38 cellular contexts compared by ENCODE assay signal in genomic region chr6:138318741-138319375, GRCh38. TPM values are rescaled to one million over a fixed set of nuclear protein-coding genes. Genes with fewer than 3 reads are reported as not detected.
"Had no signal": no experiment of that assay in that cellular context is flagged by ENCODE, and none has a peak within 500 bp of the region (broad histone marks: within the 10 kb centered on the region; RNA-seq: fewer than 3 reads in every experiment).

No MANE protein-coding gene starts in this region.

- H3K36me3 Mint-ChIP-seq: activated naive CD4-positive, alpha-beta T cell treated with anti-CD3 and anti-CD28 coated beads, Interleukin-2, amount 10 ng/mL, durations not matched to agents 7 days and 5 days; activated naive CD8-positive, alpha-beta T cell treated with anti-CD3 and anti-CD28 coated beads, Interleukin-2, amount 10 ng/mL, durations not matched to agents 7 days and 5 days had no signal

- H3K4me3 Mint-ChIP-seq: activated CD4-positive, alpha-beta memory T cell treated with anti-CD3 and anti-CD28 coated beads, Interleukin-2, amount 10 ng/mL, durations not matched to agents 7 days and 5 days; activated CD4-positive, alpha-beta T cell treated with anti-CD3 and anti-CD28 coated beads for 36 hours; activated CD4-positive, alpha-beta T cell treated with anti-CD3 and anti-CD28 coated beads, Interleukin-2, amount 10 ng/mL, durations not matched to agents 24 days and 14 days; activated naive CD4-positive, alpha-beta T cell treated with anti-CD3 and anti-CD28 coated beads, Interleukin-2, amount 10 ng/mL, durations not matched to agents 7 days and 5 days; activated naive CD8-positive, alpha-beta T cell treated with anti-CD3 and anti-CD28 coated beads, Interleukin-2, amount 10 ng/mL, durations not matched to agents 7 days and 5 days; activated T-cell treated with anti-CD3 and anti-CD28 coated beads, Interleukin-2, amount 50 U/mL, for 24 hours; activated T-cell treated with anti-CD3 and anti-CD28 coated beads, Interleukin-2, amount 50 U/mL, for 72 hours; brain; central memory CD8-positive, alpha-beta T cell; dendritic cell treated with granulocyte-macrophage colony-stimulating factor and Interleukin-4, amounts not matched to agents 40 ng/mL and 50 ng/mL, for 4 days; endodermal cell; T-helper 17 cell; T-helper 2 cell treated with Interferon-gamma antibody and Interleukin-4, amounts not matched to agents 5 μg/mL and 100 μg/mL, for 36 hours had no signal

- H3K4me2 ChIP-seq: hepatocyte had no signal

- H3K27me3 ChIP-seq: ascending aorta, dorsolateral prefrontal cortex, esophagus squamous epithelium, gastroesophageal sphincter, hepatocyte had no signal

- H3K9me3 ChIP-seq: ascending aorta, esophagus squamous epithelium, gastroesophageal sphincter, heart right ventricle had no signal

- ATAC-seq: activated CD4-positive, alpha-beta T cell treated with anti-CD3 and anti-CD28 coated beads for 36 hours; activated naive CD4-positive, alpha-beta T cell treated with anti-CD3 and anti-CD28 coated beads, Interleukin-2, amount 50 U/mL, for 72 hours; activated T-cell treated with anti-CD3 and anti-CD28 coated beads, Interleukin-2, amount 50 U/mL, for 72 hours; gastroesophageal sphincter; heart right ventricle; T-helper 17 cell had no signal

- H3K4me3 ChIP-seq: ascending aorta, coronary artery, dorsolateral prefrontal cortex, esophagus squamous epithelium, gastroesophageal sphincter, heart right ventricle, hepatocyte had no signal

- H3K4me1 Mint-ChIP-seq: activated CD4-positive, alpha-beta memory T cell treated with anti-CD3 and anti-CD28 coated beads, Interleukin-2, amount 10 ng/mL, durations not matched to agents 7 days and 5 days; activated CD4-positive, alpha-beta T cell treated with anti-CD3 and anti-CD28 coated beads for 36 hours; activated CD4-positive, alpha-beta T cell treated with anti-CD3 and anti-CD28 coated beads, Interleukin-2, amount 10 ng/mL, durations not matched to agents 24 days and 14 days; activated naive CD4-positive, alpha-beta T cell treated with anti-CD3 and anti-CD28 coated beads, Interleukin-2, amount 10 ng/mL, durations not matched to agents 7 days and 5 days; activated naive CD8-positive, alpha-beta T cell treated with anti-CD3 and anti-CD28 coated beads, Interleukin-2, amount 10 ng/mL, durations not matched to agents 7 days and 5 days; brain; central memory CD8-positive, alpha-beta T cell; endodermal cell; T-helper 17 cell had no signal

- H3K27ac Mint-ChIP-seq: activated CD4-positive, alpha-beta memory T cell treated with anti-CD3 and anti-CD28 coated beads, Interleukin-2, amount 10 ng/mL, durations not matched to agents 7 days and 5 days; activated CD4-positive, alpha-beta T cell treated with anti-CD3 and anti-CD28 coated beads for 36 hours; activated CD4-positive, alpha-beta T cell treated with anti-CD3 and anti-CD28 coated beads, Interleukin-2, amount 10 ng/mL, durations not matched to agents 24 days and 14 days; activated naive CD4-positive, alpha-beta T cell treated with anti-CD3 and anti-CD28 coated beads, Interleukin-2, amount 10 ng/mL, durations not matched to agents 7 days and 5 days; activated naive CD4-positive, alpha-beta T cell treated with anti-CD3 and anti-CD28 coated beads, Interleukin-2, amount 50 U/mL, for 72 hours; activated naive CD8-positive, alpha-beta T cell treated with anti-CD3 and anti-CD28 coated beads, Interleukin-2, amount 10 ng/mL, durations not matched to agents 7 days and 5 days; activated T-cell treated with anti-CD3 and anti-CD28 coated beads, Interleukin-2, amount 50 U/mL, for 24 hours; activated T-cell treated with anti-CD3 and anti-CD28 coated beads, Interleukin-2, amount 50 U/mL, for 72 hours; brain; dendritic cell treated with granulocyte-macrophage colony-stimulating factor and Interleukin-4, amounts not matched to agents 40 ng/mL and 50 ng/mL, for 4 days; endodermal cell; T-helper 17 cell; T-helper 2 cell treated with Interferon-gamma antibody and Interleukin-4, amounts not matched to agents 5 μg/mL and 100 μg/mL, for 36 hours had no signal

- H3K36me3 ChIP-seq: ascending aorta, esophagus squamous epithelium, gastroesophageal sphincter had no signal

- DNase-seq: activated CD4-positive, alpha-beta memory T cell treated with anti-CD3 and anti-CD28 coated beads, Interleukin-2, amount 10 ng/mL, durations not matched to agents 7 days and 5 days; activated CD4-positive, alpha-beta T cell treated with anti-CD3 and anti-CD28 coated beads for 36 hours; activated CD4-positive, alpha-beta T cell treated with anti-CD3 and anti-CD28 coated beads, Interleukin-2, amount 50 U/mL, for 4 hours; activated CD4-positive, CD25-positive, alpha-beta regulatory T cell; activated CD4-positive, CD25-positive, alpha-beta regulatory T cell treated with anti-CD3 and anti-CD28 coated beads, Interleukin-2, amount 50 U/mL, for 72 hours; activated CD8-positive, alpha-beta memory T cell treated with anti-CD3 and anti-CD28 coated beads, Interleukin-2, amount 50 U/mL, for 48 hours; activated gamma-delta T cell; activated naive CD4-positive, alpha-beta T cell; activated naive CD4-positive, alpha-beta T cell treated with anti-CD3 and anti-CD28 coated beads, Interleukin-2, amount 10 ng/mL, durations not matched to agents 7 days and 5 days; activated naive CD8-positive, alpha-beta T cell treated with anti-CD3 and anti-CD28 coated beads, Interleukin-2, amount 10 ng/mL, durations not matched to agents 7 days and 5 days; activated T-cell treated with anti-CD3 and anti-CD28 coated beads for 4 hours; activated T-cell treated with anti-CD3 and anti-CD28 coated beads, Interleukin-2, amount 50 U/mL, for 24 hours; activated T-cell treated with anti-CD3 and anti-CD28 coated beads, Interleukin-2, amount 50 U/mL, for 72 hours; dorsolateral prefrontal cortex; effector memory CD4-positive, alpha-beta T cell; endodermal cell; erythroblast; esophagus squamous epithelium; foreskin melanocyte; heart right ventricle; T-helper 17 cell; T1000 had no signal

- H3K27ac ChIP-seq: ascending aorta, coronary artery, dorsolateral prefrontal cortex, esophagus squamous epithelium, gastroesophageal sphincter, heart right ventricle, hepatocyte had no signal

- H3K4me1 ChIP-seq: ascending aorta, esophagus squamous epithelium, gastroesophageal sphincter, heart right ventricle had no signal

- H2AFZ ChIP-seq: hepatocyte had no signal

- H3K9me3 Mint-ChIP-seq: activated naive CD4-positive, alpha-beta T cell treated with anti-CD3 and anti-CD28 coated beads, Interleukin-2, amount 10 ng/mL, durations not matched to agents 7 days and 5 days; activated naive CD8-positive, alpha-beta T cell treated with anti-CD3 and anti-CD28 coated beads, Interleukin-2, amount 10 ng/mL, durations not matched to agents 7 days and 5 days; activated T-cell treated with anti-CD3 and anti-CD28 coated beads, Interleukin-2, amount 50 U/mL, for 24 hours; T-helper 2 cell treated with Interferon-gamma antibody and Interleukin-4, amounts not matched to agents 5 μg/mL and 100 μg/mL, for 36 hours had no signal

- H3K27me3 Mint-ChIP-seq: brain had no signal

RNA-seq across cellular contexts. Expression of gene SMIM28, which starts 58.8 kb away (rescaled TPM):
- total RNA-seq: activated CD4-positive, alpha-beta memory T cell treated with anti-CD3 and anti-CD28 coated beads, Interleukin-2, amount 10 ng/mL, durations not matched to agents 7 days and 5 days; activated CD4-positive, alpha-beta T cell treated with anti-CD3 and anti-CD28 coated beads for 36 hours; activated CD4-positive, alpha-beta T cell treated with anti-CD3 and anti-CD28 coated beads, Interleukin-2, amount 10 ng/mL, durations not matched to agents 24 days and 14 days; activated naive CD4-positive, alpha-beta T cell treated with anti-CD3 and anti-CD28 coated beads, Interleukin-2, amount 50 U/mL, for 72 hours; activated naive CD8-positive, alpha-beta T cell treated with anti-CD3 and anti-CD28 coated beads, Interleukin-2, amount 10 ng/mL, durations not matched to agents 7 days and 5 days; activated T-cell treated with anti-CD3 and anti-CD28 coated beads, Interleukin-2, amount 50 U/mL, for 72 hours; ascending aorta; bronchial epithelial cell; cardiac septum; cerebellum; dorsolateral prefrontal cortex; esophagus squamous epithelium; fibroblast of lung; fibroblast of villous mesenchyme; glomerular endothelial cell; heart right ventricle; hepatocyte; T-helper 17 cell had no signal
- polyA plus RNA-seq: fibroblast of lung, heart right ventricle, hepatocyte had no signal
